30 cellular contexts compared by ENCODE assay signal in the genomic region with DNA sequence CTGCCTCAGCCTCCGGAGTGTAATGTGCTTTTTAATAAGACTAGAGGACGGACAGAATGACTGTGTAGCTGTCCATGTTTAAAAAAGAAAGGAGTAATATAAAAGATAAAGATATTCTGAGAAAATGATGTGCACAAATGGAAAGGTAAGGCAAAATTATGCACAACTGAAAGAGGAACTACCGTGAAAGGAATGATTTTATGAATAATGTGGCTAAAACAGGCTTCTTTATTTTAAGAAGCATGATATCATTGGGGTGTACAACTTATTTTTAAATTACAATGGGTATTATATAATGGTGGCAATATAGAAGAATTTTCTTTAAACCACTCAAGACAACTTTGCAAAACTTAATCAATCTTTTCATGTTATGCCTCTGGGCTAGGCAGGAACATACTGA.
A peak's percentile ranks its signal among the peaks of the same experiment; 100 is the strongest.
DNase-seq lines count a peak whose midpoint lies in the region; ATAC-seq and TF ChIP-seq lines count a peak whose summit lies in the region.
"Had no signal": no experiment of that assay in that cellular context is flagged by ENCODE, and none has a peak within 500 bp of the region (broad histone marks: within the 10 kb centered on the region; RNA-seq: fewer than 3 reads in every experiment).

No MANE protein-coding gene starts in this region.

- H3K36me3 Mint-ChIP-seq in T-helper 17 cell (ENCODE audit: low read depth) = peaks cover 13% of the 10 kb centered on the region
- peaks cover 25% of the 10 kb centered on the region for H3K36me3 Mint-ChIP-seq in HFFc6 (ENCODE audit: low read depth)

- peaks cover 4% of the 10 kb centered on the region for H3K4me1 Mint-ChIP-seq in T-helper 17 cell
- H3K4me1 Mint-ChIP-seq in HFFc6 (ENCODE audit: low read depth) = peaks cover 57% of the 10 kb centered on the region
- H3K4me1 Mint-ChIP-seq: GM23338, mesothelial cell of epicardium had no signal

- ATAC-seq in GM19351 (IDR thresholded peaks at IDR 0.05; ENCODE audit: unreplicated experiment) = peak; percentile 63
- ATAC-seq in T-helper 17 cell = no peak
- ATAC-seq: A549; GM23338; naive thymus-derived CD8-positive, alpha-beta T cell had no signal

- H3K27ac ChIP-seq in caudate nucleus (ENCODE audit: low read depth, low read length) = peak overlapping the region; percentile 30
- H3K27ac ChIP-seq: A549, esophagus muscularis mucosa, left ventricle myocardium inferior, Peyer's patch, SJCRH30 had no signal

- no peaks in the 10 kb centered on the region; the same call in 1 of the 2 replicates for H3K36me3 ChIP-seq in GM06990 (ENCODE audit: control insufficient read depth, insufficient read depth, low read length)
- H3K36me3 ChIP-seq: BE2C, SJCRH30 had no signal

- H3K27me3 Mint-ChIP-seq in T-helper 17 cell = no peaks in the 10 kb centered on the region
- H3K27me3 Mint-ChIP-seq in HFFc6 (ENCODE audit: insufficient read depth) = no peaks in the 10 kb centered on the region
- H3K27me3 Mint-ChIP-seq: naive thymus-derived CD8-positive, alpha-beta T cell had no signal

- no peaks in the 10 kb centered on the region for H3K9me3 ChIP-seq in T-helper 17 cell (ENCODE audit: control insufficient read depth, low read length, poor library complexity, severe bottlenecking)
- H3K9me3 ChIP-seq: A549, BE2C, esophagus muscularis mucosa, left ventricle myocardium inferior, Peyer's patch, SJCRH30 had no signal

- H3K4me3 Mint-ChIP-seq in T-helper 17 cell (no peak overlapping the region), HFFc6 (no peak overlapping the region)
- H3K4me3 Mint-ChIP-seq: activated naive CD4-positive, alpha-beta T cell treated with anti-CD3 and anti-CD28 coated beads for 36 hours; GM23338; mesothelial cell of epicardium; naive thymus-derived CD8-positive, alpha-beta T cell had no signal

- no peak overlapping the region for H3K4me3 ChIP-seq in GM06990 (replicated peaks; ENCODE audit: low read depth, low read length)
- H3K4me3 ChIP-seq: A549, esophagus muscularis mucosa, GM23338, left ventricle myocardium inferior, Peyer's patch, SJCRH30, smooth muscle cell had no signal

- no peaks in the 10 kb centered on the region for H3K27me3 ChIP-seq in GM06990 (replicated peaks; ENCODE audit: control insufficient read depth, insufficient read depth, low read length)
- H3K27me3 ChIP-seq: BE2C, esophagus muscularis mucosa, Peyer's patch, SJCRH30 had no signal

- peak; percentile 40 for DNase-seq in GM06990 (ENCODE audit: extremely low read depth, insufficient read length)
- DNase-seq in MV-4-11 (lab: John Stamatoyannopoulos, UW) = peak; percentile 55
- peak in 1 of 61 donors; percentile 12 for DNase-seq in caudate nucleus (lab: John Stamatoyannopoulos, UW)
- no peak for DNase-seq in T-helper 17 cell
- DNase-seq in stimulated activated naive CD4-positive, alpha-beta T cell (lab: John Stamatoyannopoulos, UW) = no peak
- DNase-seq in HFFc6 = no peak
- no peak for DNase-seq in stimulated activated CD4-positive, alpha-beta T cell treated with anti-CD3 and anti-CD28 coated beads, Interleukin-2, amount 100 ng/mL, for 48 hours
- DNase-seq: activated CD4-positive, alpha-beta T cell treated with anti-CD3 and anti-CD28 coated beads for 48 hours; activated naive CD4-positive, alpha-beta T cell treated with anti-CD3 and anti-CD28 coated beads for 36 hours; BE2C; DMS53; effector memory CD4-positive, alpha-beta T cell; foreskin melanocyte; GDM1; hippocampal formation; left ventricle myocardium inferior; naive thymus-derived CD8-positive, alpha-beta T cell; NCI-H1105 treated with DMSO at 0.1 percent for 48 hours; NCI-H2029 treated with DMSO at 0.1 percent for 48 hours; NCI-H345; NCI-H774; Peyer's patch; SJCRH30; stimulated activated CD4-positive, alpha-beta T cell treated with anti-CD3 and anti-CD28 coated beads, Interleukin-2, amount 100 ng/mL, for 24 hours had no signal

- H3K9me3 Mint-ChIP-seq in HFFc6 = no peaks in the 10 kb centered on the region
- H3K9me3 Mint-ChIP-seq: activated naive CD4-positive, alpha-beta T cell treated with anti-CD3 and anti-CD28 coated beads for 36 hours; GM23338; mesothelial cell of epicardium; naive thymus-derived CD8-positive, alpha-beta T cell had no signal

- TF ChIP-seq CTCF in GM06990 (IDR thresholded peaks at IDR 0.05; ENCODE audit: insufficient read depth, low read length, poor library complexity, severe bottlenecking) = no peak
- no peak for TF ChIP-seq CTCF in HFFc6 (IDR thresholded peaks at IDR 0.05)

- H3K27ac Mint-ChIP-seq in T-helper 17 cell (no peak overlapping the region), HFFc6 (no peak overlapping the region)
- H3K27ac Mint-ChIP-seq: activated naive CD4-positive, alpha-beta T cell treated with anti-CD3 and anti-CD28 coated beads for 36 hours; GM23338; mesothelial cell of epicardium; naive thymus-derived CD8-positive, alpha-beta T cell had no signal

Comparison
In these comparisons a context has a peak if more than half of its experiments do, and no peak if none do; other contexts are left out.
1. DNase-seq: peak in GM06990 (single experiment) and MV-4-11 (single experiment); none in T-helper 17 cell (0 of 3), stimulated activated naive CD4-positive, alpha-beta T cell (0 of 6), HFFc6 (single experiment) and stimulated activated CD4-positive, alpha-beta T cell treated with anti-CD3 and anti-CD28 coated beads, Interleukin-2, amount 100 ng/mL, for 48 hours (0 of 2).